ENCODE assay signal across 9 cellular contexts in the genomic region with DNA sequence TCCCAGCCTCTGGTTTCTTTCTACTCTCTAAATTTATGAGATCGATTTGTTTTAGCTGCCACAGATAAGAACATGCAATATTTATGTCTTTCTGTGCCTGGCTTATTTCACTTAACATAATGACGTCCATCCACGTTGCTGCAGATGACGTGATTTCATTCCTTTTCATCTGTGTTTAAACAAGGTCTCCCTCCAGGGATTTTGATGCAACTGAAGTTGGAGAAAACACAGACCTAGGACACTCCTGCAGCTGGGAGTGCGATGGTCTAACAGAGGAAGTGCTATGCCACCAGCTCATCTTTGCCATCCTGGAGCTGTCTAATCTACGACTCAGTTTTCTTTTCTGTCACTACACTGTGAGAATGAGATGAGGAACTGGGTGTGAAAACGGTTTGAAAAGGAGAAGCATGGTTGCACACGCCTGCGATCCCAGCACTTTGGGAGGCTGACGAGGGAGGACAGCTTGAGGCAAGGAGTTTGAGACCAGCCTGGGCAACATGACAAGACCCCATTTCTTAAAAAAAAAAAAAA. TPM values are rescaled to one million over a fixed set of nuclear protein-coding genes. Genes with fewer than 3 reads are reported as not detected.
DNase-seq lines count a peak whose midpoint lies in the region; TF ChIP-seq lines count a peak whose summit lies in the region.
"Had no signal": no experiment of that assay in that cellular context is flagged by ENCODE, and none has a peak within 500 bp of the region (broad histone marks: within the 10 kb centered on the region; RNA-seq: fewer than 3 reads in every experiment).

No MANE protein-coding gene starts in this region.

- no peak overlapping the region for H3K27ac Mint-ChIP-seq in H9
- no peak overlapping the region for H3K27ac Mint-ChIP-seq in activated CD4-positive, alpha-beta memory T cell treated with anti-CD3 and anti-CD28 coated beads for 36 hours

- H3K79me1 ChIP-seq in H9 (ENCODE audit: insufficient read depth, low read depth, low read length, poor library complexity, severe bottlenecking), result no peaks in the 10 kb centered on the region

- no peak overlapping the region for H3K14ac ChIP-seq in H9 (ENCODE audit: insufficient read depth, low read length)

- H3K27ac ChIP-seq in H9 (ENCODE audit: insufficient read length, low read depth, low read length), result no peak overlapping the region
- peak overlapping the region; percentile 41 for H3K27ac ChIP-seq in mesodermal cell (ENCODE audit: low read depth, low read length, severe bottlenecking)

- H2BK15ac ChIP-seq in H9 (ENCODE audit: low read depth, low read length), result no peak overlapping the region

- H3K4me3 Mint-ChIP-seq in H9, result peak overlapping the region; percentile 45 to 70; a peak in 3 of 5 replicates
- H3K4me3 Mint-ChIP-seq in activated CD4-positive, alpha-beta memory T cell treated with anti-CD3 and anti-CD28 coated beads for 36 hours, result peak overlapping the region; percentile 66

- H3K9me3 ChIP-seq in H9 (ENCODE audit: control insufficient read depth, low read depth, low read length) (no peaks in the 10 kb centered on the region), mesodermal cell (ENCODE audit: control insufficient read depth, low read length) (no peaks in the 10 kb centered on the region)

- no peak overlapping the region for H3K4ac ChIP-seq in H9 (ENCODE audit: low read depth, low read length)

- H4K8ac ChIP-seq in H9 (replicated peaks; ENCODE audit: insufficient read length, low read depth, low read length), result no peak overlapping the region

- H3K27me3 Mint-ChIP-seq in H9 (ENCODE audit: low read depth), result peaks cover 1% of the 10 kb centered on the region; the same call in 1 of the 2 replicates
- no peaks in the 10 kb centered on the region for H3K27me3 Mint-ChIP-seq in activated CD4-positive, alpha-beta memory T cell treated with anti-CD3 and anti-CD28 coated beads for 36 hours

- no peak overlapping the region for H4K91ac ChIP-seq in H9 (ENCODE audit: insufficient read length, low read depth, low read length)

- intact Hi-C loops in activated CD4-positive, alpha-beta memory T cell treated with anti-CD3 and anti-CD28 coated beads for 36 hours (cut with micrococcal nuclease), result loop anchor here (10.0 kb wide), 1 partner anchor 368 kb away; a partner anchor contains a TSS

- no peaks in the 10 kb centered on the region for H3K27me3 ChIP-seq in H9 (ENCODE audit: insufficient read depth, low read length)

- H3K9me3 Mint-ChIP-seq in H9, result peaks cover 0 to 3% of the 10 kb centered on the region in 2 experiments; a peak in 2 of 5 replicates
- no peaks in the 10 kb centered on the region for H3K9me3 Mint-ChIP-seq in activated CD4-positive, alpha-beta memory T cell treated with anti-CD3 and anti-CD28 coated beads for 36 hours

- no peaks in the 10 kb centered on the region for H3K4me1 ChIP-seq in H9 (ENCODE audit: insufficient read depth, low read length)
- no peaks in the 10 kb centered on the region for H3K4me1 ChIP-seq in mesodermal cell (ENCODE audit: control insufficient read depth, insufficient read depth, low read length, poor library complexity, severe bottlenecking)

- no peak overlapping the region for H3K23ac ChIP-seq in H9 (ENCODE audit: insufficient read length, low read depth, low read length)

- H3K4me3 ChIP-seq in mesodermal cell (ENCODE audit: extremely low read depth, insufficient read depth, low read length, poor library complexity, severe bottlenecking), result no peak overlapping the region

- H2BK20ac ChIP-seq in H9 (ENCODE audit: low read depth, low read length, poor library complexity, severe bottlenecking), result no peak overlapping the region

- H3K4me2 ChIP-seq in H9 (ENCODE audit: insufficient read depth, insufficient read length, low read length), result no peak overlapping the region

- POLR2A ChIA-PET in activated CD4-positive, alpha-beta memory T cell treated with anti-CD3 and anti-CD28 coated beads for 36 hours (lab: Charles Lee), result interaction anchor here (0.9 kb wide), 1 partner anchor 27 kb away, joined by 4 read pairs; no protein-coding TSS in a partner anchor

- H3K4me1 Mint-ChIP-seq in H9, result peaks cover 8 to 11% of the 10 kb centered on the region in 2 experiments; a peak in 3 of 4 replicates
- H3K4me1 Mint-ChIP-seq in activated CD4-positive, alpha-beta memory T cell treated with anti-CD3 and anti-CD28 coated beads for 36 hours (ENCODE audit: low read depth), result peaks cover 33% of the 10 kb centered on the region

- H2BK120ac ChIP-seq in H9 (ENCODE audit: low read depth, low read length, poor library complexity, severe bottlenecking), result no peak overlapping the region

- TF ChIP-seq CTCF in H9 (conservative IDR thresholded peaks at IDR 0.05), result no peak

- no peak overlapping the region for H3K56ac ChIP-seq in H9 (ENCODE audit: insufficient read length, low read depth, low read length)

- no peak overlapping the region for H4K5ac ChIP-seq in H9 (ENCODE audit: insufficient read length, low read depth, low read length)

- H2BK5ac ChIP-seq in H9 (ENCODE audit: insufficient read length, low read length), result no peak overlapping the region

- H3K79me2 ChIP-seq in H9 (ENCODE audit: insufficient read depth, low read length), result no peaks in the 10 kb centered on the region

- CTCF ChIA-PET in activated CD4-positive, alpha-beta memory T cell treated with anti-CD3 and anti-CD28 coated beads for 36 hours (lab: Charles Lee), result interaction anchor here (1.3 kb wide), 1 partner anchor 27 kb away, joined by 3 read pairs; no protein-coding TSS in a partner anchor

- DNase-seq in AG08395 (ENCODE audit: low spot score) (peak; percentile 24), H9 (no peak), NCI-H2227 (lab: John Stamatoyannopoulos, UW; ENCODE audit: unreplicated experiment) (no peak), NCI-H524 (lab: John Stamatoyannopoulos, UW) (no peak), middle frontal gyrus (ENCODE audit: extremely low spot score, low spot score) (no peak), 8988T (no peak)
- no peak for DNase-seq in activated CD4-positive, alpha-beta memory T cell treated with anti-CD3 and anti-CD28 coated beads for 36 hours
- DNase-seq: NCI-H2107 had no signal

- H2BK12ac ChIP-seq in H9 (ENCODE audit: insufficient read length, low read depth, low read length), result no peak overlapping the region

- no peak overlapping the region for H2AFZ ChIP-seq in H9 (ENCODE audit: low read length)

- peaks cover 11% of the 10 kb centered on the region for H3K23me2 ChIP-seq in H9 (ENCODE audit: insufficient read length, low read depth, low read length, poor library complexity, severe bottlenecking)

- H3K36me3 ChIP-seq in mesodermal cell (ENCODE audit: control insufficient read depth, insufficient read depth, low read length), result peaks cover 7% of the 10 kb centered on the region

- no peak overlapping the region for H3K18ac ChIP-seq in H9 (ENCODE audit: insufficient read length, low read depth, low read length)

- WGBS in H9 (ENCODE audit: extremely low coverage, insufficient read length, low lambda C conversion rate), result no CpG with 5 or more reads among the region's 10 CpGs
- WGBS in mesodermal cell (ENCODE audit: insufficient coverage in 2 of 2), 2 experiments, result 87 to 100% methylated on average over 3 to 6 of the region's 10 CpGs

- H2AK5ac ChIP-seq in H9 (ENCODE audit: insufficient read length, low read length), result no peak overlapping the region

- no peak overlapping the region for H3K9ac ChIP-seq in H9 (ENCODE audit: extremely low read depth, insufficient read length, low read length)

- H4K20me1 ChIP-seq in H9 (ENCODE audit: control insufficient read depth, insufficient read depth, insufficient read length), result no peaks in the 10 kb centered on the region

- no peak overlapping the region for H3T11ph ChIP-seq in H9 (ENCODE audit: low read length)

- H3K36me3 Mint-ChIP-seq in H9 (ENCODE audit: insufficient read depth in 1 of 3, low read depth in 3 of 3), result peaks cover 3 to 9% (median 7%) of the 10 kb centered on the region in 3 experiments; a peak in 5 of 7 replicates
- no peaks in the 10 kb centered on the region for H3K36me3 Mint-ChIP-seq in activated CD4-positive, alpha-beta memory T cell treated with anti-CD3 and anti-CD28 coated beads for 36 hours

RNA-seq across cellular contexts. Expression of a gene that starts 1.5 kb away (rescaled TPM):
- total RNA-seq in H9 (2021), result 8.9 and 10.0 TPM in 2 replicates
- 1 to 10 TPM; 7.4 to 8.2 TPM for total RNA-seq in activated CD4-positive, alpha-beta memory T cell treated with anti-CD3 and anti-CD28 coated beads for 36 hours
- 9.1 TPM for polyA plus RNA-seq in mesodermal cell (2013, experiment 1 of 2)
- polyA plus RNA-seq in mesodermal cell (2013, experiment 2 of 2), result 8.4 TPM
